In genomic region chr1:108199231-108199657, GRCh38 we compare ENCODE assay signal across 9 cellular contexts. TPM values are rescaled to one million over a fixed set of nuclear protein-coding genes. Genes with fewer than 3 reads are reported as not detected.
DNase-seq lines count a peak whose midpoint lies in the region; ATAC-seq, FAIRE-seq and TF ChIP-seq lines count a peak whose summit lies in the region.
"Had no signal": no experiment of that assay in that cellular context is flagged by ENCODE, and none has a peak within 500 bp of the region (broad histone marks: within the 10 kb centered on the region; RNA-seq: fewer than 3 reads in every experiment).

No MANE protein-coding gene starts in this region.

- in situ Hi-C loops in GM12878 (cut with MboI), result no loop called here

- no peak for TF ChIP-seq RAD21 in GM12878 (IDR thresholded peaks at IDR 0.05; ENCODE audit: insufficient read depth, low read depth, low read length)

- no peak for TF ChIP-seq POLR2A in GM12878 (IDR thresholded peaks at IDR 0.05; ENCODE audit: low read depth, low read length)

- TF ChIP-seq EP300 in GM12878 (IDR thresholded peaks at IDR 0.05; ENCODE audit: borderline replicate concordance in 1 of 2, control insufficient read depth in 1 of 2, low read depth in 2 of 2, low read length in 2 of 2), result no peak

- DNase-seq in DMS153 (lab: John Stamatoyannopoulos, UW), result peak; percentile 1
- DNase-seq in DMS153 treated with DMSO at 0.1 percent for 48 hours (lab: John Stamatoyannopoulos, UW; ENCODE audit: unreplicated experiment), result no peak
- peak; percentile 27 for DNase-seq in NCI-H2227 treated with DMSO at 0.1 percent for 48 hours (lab: John Stamatoyannopoulos, UW)
- no peak for DNase-seq in GM12878 (ENCODE audit: low read depth, low spot score)
- DNase-seq in NCI-H1417 treated with DMSO at 0.1 percent for 48 hours (lab: John Stamatoyannopoulos, UW), result no peak

- no peaks in the 10 kb centered on the region for H3K79me2 ChIP-seq in GM12878 (ENCODE audit: control insufficient read depth, insufficient read depth, low read length)

- no peaks in the 10 kb centered on the region for H3K4me1 ChIP-seq in GM12878 (ENCODE audit: control insufficient read depth, insufficient read depth, low read length)
- H3K4me1 ChIP-seq in iPS-20b (ENCODE audit: insufficient read depth, low read length), result peaks cover 7% of the 10 kb centered on the region; the same call in 1 of the 2 replicates

- RAD21 ChIA-PET in GM12878 (lab: Charles Lee; ENCODE audit: unreplicated experiment), result interaction anchor here (1.4 kb wide), 1 partner anchor 419 kb away, joined by 3 read pairs; no protein-coding TSS in a partner anchor

- H3K27me3 ChIP-seq in GM12878 (replicated peaks in 1 of 2; ENCODE audit: control insufficient read depth in 2 of 2, insufficient read depth in 2 of 2, low read length in 1 of 2), result peaks cover 0 to 7% of the 10 kb centered on the region in 2 experiments; a peak in 2 of 4 replicates
- H3K27me3 ChIP-seq in iPS-20b (ENCODE audit: insufficient read depth, low read length), result peaks cover 30% of the 10 kb centered on the region

- no peak for TF ChIP-seq CTCF in GM12878 (IDR thresholded peaks at IDR 0.05 in 2 of 3, conservative IDR thresholded peaks at IDR 0.05 in 1 of 3; ENCODE audit: control insufficient read depth in 2 of 3, extremely low read depth in 1 of 3, insufficient read depth in 1 of 3, low read depth in 3 of 3, low read length in 3 of 3)

- peak overlapping the region; percentile 90 for H3K4me2 ChIP-seq in GM12878 (ENCODE audit: control insufficient read depth, insufficient read depth)

- H3K9ac ChIP-seq in GM12878 (ENCODE audit: control insufficient read depth, insufficient read depth, low read length) (peak overlapping the region; percentile 50), iPS-20b (ENCODE audit: low read depth, low read length) (peak overlapping the region; percentile 50; the same call in 1 of the 2 replicates)

- H4K20me1 ChIP-seq in GM12878 (ENCODE audit: control insufficient read depth, insufficient read depth), result no peaks in the 10 kb centered on the region

- H3K36me3 ChIP-seq in GM12878 (ENCODE audit: control insufficient read depth in 2 of 2, insufficient read depth in 2 of 2, low read length in 1 of 2), result no peaks in the 10 kb centered on the region
- peaks cover 15% of the 10 kb centered on the region for H3K36me3 ChIP-seq in iPS-20b (ENCODE audit: insufficient read depth, low read depth, low read length)

- CTCF ChIA-PET in GM12878 (lab: Yijun Ruan, JAX), result interaction anchor here (3.3 kb wide), 1 partner anchor 418 kb away, joined by 21 read pairs; no protein-coding TSS in a partner anchor

- H3K9me3 ChIP-seq in GM12878 (replicated peaks; ENCODE audit: control insufficient read depth, insufficient read depth, low read length) (no peaks in the 10 kb centered on the region; the same call in 1 of the 3 replicates), iPS-20b (ENCODE audit: insufficient read depth, low read depth, low read length) (no peaks in the 10 kb centered on the region)

- no TSS peak for BruUV-seq in GM12878 (replicated peaks; lab: Mats Ljungman, UMichigan)

- POLR2A ChIA-PET in GM12878 (lab: Charles Lee), result interaction anchor here (1.1 kb wide), 1 partner anchor 361 kb away, joined by 3 read pairs; the partner anchor contains the start of gene EEIG2

- SMC1A ChIA-PET in GM12878 (lab: Charles Lee; ENCODE audit: uncharacterized antibody, unreplicated experiment), result interaction anchor here (1.9 to 2.8 kb wide), 3 partner anchors 13 to 417 kb away, joined by 8 to 22 read pairs (median 14); no protein-coding TSS in a partner anchor

- no peak overlapping the region for H3K27ac ChIP-seq in GM12878 (ENCODE audit: control insufficient read depth, insufficient read depth)
- H3K27ac ChIP-seq in iPS-20b (ENCODE audit: low read length), result no peak overlapping the region
- H3K27ac ChIP-seq in skin epidermis, result peak overlapping the region; percentile 79 to 96 (median 88)

- ATAC-seq in GM12878, result peak; percentile 21
- no peak for ATAC-seq in GM18858 (IDR thresholded peaks at IDR 0.05; ENCODE audit: unreplicated experiment)

- FAIRE-seq in GM12878 (lab: Jason Lieb, UNC), result peak; percentile 72
- FAIRE-seq: A204.1 had no signal

- 13% methylated on average over 9 of the region's 9 CpGs for WGBS in GM12878 (ENCODE audit: insufficient coverage, insufficient replicate concordance, low lambda C conversion rate, missing lambda C conversion rate)

- H3K4me3 ChIP-seq in GM12878, result peak overlapping the region; percentile 74; the same call in 1 of the 2 replicates
- H3K4me3 ChIP-seq in iPS-20b (ENCODE audit: low read length), result peak overlapping the region; percentile 87
- peak overlapping the region; percentile 65 to 97 (median 91) for H3K4me3 ChIP-seq in skin epidermis

- intact Hi-C loops in GM12878 (cut with micrococcal nuclease; ENCODE audit: unreplicated experiment), result loop anchor here (5.0 kb wide), 1 partner anchor 417 kb away; no protein-coding TSS in a partner anchor

- peak overlapping the region; percentile 55; the same call in 1 of the 2 replicates for H2AFZ ChIP-seq in GM12878 (ENCODE audit: control insufficient read depth, low read depth, low read length)

TF ChIP-seq in GM12878, 131 proteins besides CTCF, POLR2A, EP300 and RAD21:
- no peak for TF ChIP-seq FOXK2 (IDR thresholded peaks at IDR 0.05)
- peak; percentile 20 to 29; a peak in 1 of 4 replicates for TF ChIP-seq IKZF2 (IDR thresholded peaks at IDR 0.05)
- TF ChIP-seq SREBF2 (IDR thresholded peaks at IDR 0.05; ENCODE audit: low read length), result no peak

RNA-seq across cellular contexts. Expression of gene SLC25A24, which starts 0.9 kb away (rescaled TPM):
- 17.5 and 19.0 TPM in 2 replicates for total RNA-seq in GM12878 (2013; cell fraction: nucleolus; rRNA removed)
- total RNA-seq in GM12878 (2014; rRNA removed) (12.6 and 15.0 TPM in 2 replicates), GM12878 (2014; rRNA removed; fragmentation: Illumina TruSeq; extraction: Trizol) (17.0 and 17.1 TPM in 2 replicates), GM12878 (2021) (11.6 and 11.8 TPM in 2 replicates)
- 1.1 TPM for polyA plus RNA-seq in GM12878 (2011; ENCODE audit: low read depth)
- polyA plus RNA-seq in GM12878 (2011; rRNA removed) (17.7 and 31.1 TPM in 2 replicates), GM12878 (2014; fragmentation: Illumina TruSeq; extraction: Trizol) (15.8 and 24.3 TPM in 2 replicates), GM12878 (2014; fragmentation: Nextera tagmentation; extraction: Ambion mirVana) (1 to 10 TPM; 4.0 to 6.3 TPM), GM12878 (2014; rRNA removed) (9.4 and 10.8 TPM in 2 replicates), GM12878 (2016; fragmentation: Nextera tagmentation; extraction: Ambion mirVana) (10 to 100 TPM; 20.1 to 20.6 TPM)
- polyA plus RNA-seq in GM12878 (2011; cell fraction: cytosol; rRNA removed), result 5.6 and 6.7 TPM in 2 replicates
- 7.7 and 10.8 TPM in 2 replicates for polyA plus RNA-seq in GM12878 (2011; cell fraction: nucleus; rRNA removed)
- 1.2 and 1.9 TPM in 2 replicates for polyA plus RNA-seq in GM12878 (2012)
- 9.5 and 11.6 TPM in 2 replicates for polyA minus RNA-seq in GM12878 (2011; rRNA and poly(A)+ RNA removed)
- 4.9 and 5.4 TPM in 2 replicates for polyA minus RNA-seq in GM12878 (2011; cell fraction: cytosol; rRNA and poly(A)+ RNA removed)
- polyA minus RNA-seq in GM12878 (2011; cell fraction: nucleus; rRNA and poly(A)+ RNA removed), result 8.7 and 12.4 TPM in 2 replicates

RNA-seq across cellular contexts. Expression of gene NBPF4, which starts 44.6 kb away (rescaled TPM):
- total RNA-seq in GM12878 (2013; cell fraction: nucleolus; rRNA removed), result not detected in 2 replicates
- total RNA-seq in GM12878 (2014; rRNA removed) (not detected in 2 replicates), GM12878 (2014; rRNA removed; fragmentation: Illumina TruSeq; extraction: Trizol) (not detected in 2 replicates), GM12878 (2021) (not detected in 2 replicates)
- not detected for polyA plus RNA-seq in GM12878 (2011; ENCODE audit: low read depth)
- polyA plus RNA-seq in GM12878 (2011; rRNA removed) (not detected in 2 replicates), GM12878 (2014; fragmentation: Illumina TruSeq; extraction: Trizol) (not detected in 2 replicates), GM12878 (2014; fragmentation: Nextera tagmentation; extraction: Ambion mirVana) (not detected), GM12878 (2014; rRNA removed) (not detected in 2 replicates), GM12878 (2016; fragmentation: Nextera tagmentation; extraction: Ambion mirVana) (not detected)
- polyA plus RNA-seq in GM12878 (2011; cell fraction: cytosol; rRNA removed), result not detected in 2 replicates
- polyA plus RNA-seq in GM12878 (2011; cell fraction: nucleus; rRNA removed), result not detected in 2 replicates
- polyA plus RNA-seq in GM12878 (2012), result not detected in 2 replicates
- polyA minus RNA-seq in GM12878 (2011; rRNA and poly(A)+ RNA removed), result not detected in 2 replicates
- polyA minus RNA-seq in GM12878 (2011; cell fraction: cytosol; rRNA and poly(A)+ RNA removed), result not detected in 2 replicates
- not detected in 2 replicates for polyA minus RNA-seq in GM12878 (2011; cell fraction: nucleus; rRNA and poly(A)+ RNA removed)

Comparison
In these comparisons a context has a peak if more than half of its experiments do, and no peak if none do; other contexts are left out.
1. DNase-seq: peak in DMS153 (single experiment) and NCI-H2227 treated with DMSO at 0.1 percent for 48 hours (single experiment); none in DMS153 treated with DMSO at 0.1 percent for 48 hours (single experiment), GM12878 (single experiment) and NCI-H1417 treated with DMSO at 0.1 percent for 48 hours (single experiment).
2. H3K27ac ChIP-seq: peak in skin epidermis (21 of 21); none in GM12878 (single experiment) and iPS-20b (single experiment).
3. Peak in every context shown above with its lines, with median percentiles within 50 percentile points of each other: H3K4me3 ChIP-seq.